1 cellular context compared by ENCODE assay signal in genomic region chr11:62011881-62012280, GRCh38.
TF ChIP-seq lines count a peak whose summit lies in the region.

No MANE protein-coding gene starts in this region.

TF ChIP-seq in HepG2, 621 proteins besides CTCF, POLR2A, EP300 and RAD21 (continued from another document):
- no peak for TF ChIP-seq AKNA (CRISPR knock-in tag; IDR thresholded peaks at IDR 0.05; ENCODE audit: borderline replicate concordance)
- TF ChIP-seq HNRNPL (IDR thresholded peaks at IDR 0.05; ENCODE audit: low read depth, low read length), result peak; percentile 79
- TF ChIP-seq ZSCAN12 (CRISPR knock-in tag; IDR thresholded peaks at IDR 0.05), result no peak
- TF ChIP-seq HDAC1 (CRISPR knock-in tag; IDR thresholded peaks at IDR 0.05), result 0 out of 2 replicates have a peak, but pooled peaks have one; percentile 24
TF ChIP-seq in HepG2: peak in this region for 2.
